ENCODE assay signal across 12 cellular contexts in the genomic region with DNA sequence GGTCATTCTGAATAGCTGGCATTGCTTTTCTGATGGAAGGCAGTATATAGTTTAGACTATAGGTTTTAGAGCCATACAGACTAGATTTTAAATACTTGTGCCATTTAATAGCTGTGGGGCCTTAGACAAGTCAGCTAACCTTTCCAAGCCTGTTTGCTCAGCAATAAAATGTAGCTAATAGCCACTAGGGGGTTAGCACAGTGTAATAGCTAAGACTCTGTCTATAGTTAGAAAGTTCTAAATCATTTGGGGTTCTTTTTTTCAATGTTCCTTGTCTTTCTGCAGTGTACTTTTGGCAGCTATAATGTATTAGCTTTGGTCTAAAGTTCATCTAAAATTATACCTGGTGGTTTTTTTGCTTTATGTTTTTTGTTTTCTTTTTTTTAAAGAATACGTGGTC.
A peak's percentile ranks its signal among the peaks of the same experiment; 100 is the strongest.
DNase-seq lines count a peak whose midpoint lies in the region; ATAC-seq and TF ChIP-seq lines count a peak whose summit lies in the region.
"Had no signal": no experiment of that assay in that cellular context is flagged by ENCODE, and none has a peak within 500 bp of the region (broad histone marks: within the 10 kb centered on the region; RNA-seq: fewer than 3 reads in every experiment).

No MANE protein-coding gene starts in this region.

- TF ChIP-seq CTCF in AG09319 (IDR thresholded peaks at IDR 0.05; ENCODE audit: low read depth, low read length) (peak; percentile 8; the same call in 1 of the 2 replicates), GM10266 (IDR thresholded peaks at IDR 0.05; ENCODE audit: control insufficient read depth, insufficient read depth, low read depth, missing control alignments) (peak; percentile 12), fibroblast of pulmonary artery (IDR thresholded peaks at IDR 0.05; ENCODE audit: low read length, missing control alignments) (peak; percentile 38), GM13977 (IDR thresholded peaks at IDR 0.05; ENCODE audit: extremely low read depth, insufficient read depth, missing control alignments) (no peak)

- no peak for ATAC-seq in HG03159 (IDR thresholded peaks at IDR 0.05; ENCODE audit: unreplicated experiment)
- ATAC-seq: heart left ventricle had no signal

- DNase-seq in AG09319 (ENCODE audit: extremely low read depth, low read depth) (no peak), GM10266 (ENCODE audit: extremely low spot score) (no peak), RKO (ENCODE audit: low spot score) (peak; percentile 56), fibroblast of pulmonary artery (ENCODE audit: low read depth) (peak; percentile 25), GM03348 (ENCODE audit: low spot score) (no peak), GM13977 (ENCODE audit: low spot score) (no peak)
- no peak for DNase-seq in activated CD4-positive, alpha-beta T cell treated with anti-CD3 and anti-CD28 coated beads, Interleukin-2, amount 50 U/mL, for 48 hours
- DNase-seq: activated T-cell treated with anti-CD3 and anti-CD28 coated beads for 4 hours, colonic mucosa, DMS79, heart left ventricle had no signal

- H3K4me3 ChIP-seq in fibroblast of pulmonary artery (replicated peaks; ENCODE audit: low read depth, low read length), result no peak overlapping the region
- H3K4me3 ChIP-seq: colonic mucosa, heart left ventricle had no signal

- in situ Hi-C loops in GM13977 (cut with MboI; ENCODE audit: low pct_unique_long_range_greater_than_20kb, low sequenced_read_pairs, unreplicated experiment), result loop anchor here (25.0 kb wide), 1 partner anchor 406 kb away; no protein-coding TSS in a partner anchor

Comparison
In these comparisons a context has a peak if more than half of its experiments do, and no peak if none do; other contexts are left out.
1. DNase-seq: peak in RKO (single experiment) and fibroblast of pulmonary artery (single experiment); none in AG09319 (single experiment), GM10266 (single experiment), activated CD4-positive, alpha-beta T cell treated with anti-CD3 and anti-CD28 coated beads, Interleukin-2, amount 50 U/mL, for 48 hours (0 of 2), GM03348 (single experiment) and GM13977 (single experiment).